9 cellular contexts compared by ENCODE assay signal in the genomic region with DNA sequence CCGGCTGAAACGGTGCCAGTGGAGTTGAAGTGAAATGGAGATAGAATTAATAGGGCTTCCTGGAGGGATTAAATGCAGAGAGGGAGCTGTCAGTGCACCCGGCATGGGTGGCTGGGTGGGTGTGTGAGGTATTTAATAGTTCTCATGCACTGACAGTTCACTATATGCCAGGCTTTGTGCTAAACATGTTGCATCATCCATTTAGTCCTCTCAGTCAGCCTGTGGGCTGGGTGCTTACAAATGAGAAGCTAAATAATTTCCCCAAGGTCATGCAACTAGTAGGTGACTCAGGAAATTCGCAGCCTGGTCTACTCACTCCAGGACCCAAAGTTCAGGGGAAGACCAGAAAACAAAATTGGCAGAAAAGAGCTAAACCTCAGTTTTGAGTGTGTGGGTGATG.
DNase-seq lines count a peak whose midpoint lies in the region; ATAC-seq and TF ChIP-seq lines count a peak whose summit lies in the region.
"Had no signal": no experiment of that assay in that cellular context is flagged by ENCODE, and none has a peak within 500 bp of the region (broad histone marks: within the 10 kb centered on the region; RNA-seq: fewer than 3 reads in every experiment).

No MANE protein-coding gene starts in this region.

- H3K9ac ChIP-seq in endodermal cell (ENCODE audit: extremely low read depth, low read length, poor library complexity, severe bottlenecking) = no peak overlapping the region

- H3K4me1 ChIP-seq in endodermal cell (ENCODE audit: control insufficient read depth, insufficient read depth, low read length) = no peaks in the 10 kb centered on the region

- H3K27ac Mint-ChIP-seq in stimulated activated naive B cell treated with anti-CD40 and anti-IgM and Interleukin-4, amounts not matched to agents 10 μg/mL and 1 μg/mL and 100 μg/mL, for 72 hours = no peak overlapping the region
- H3K27ac Mint-ChIP-seq in endodermal cell = no peak overlapping the region

- ATAC-seq in stimulated activated naive B cell treated with anti-CD40 and anti-IgM and Interleukin-4, amounts not matched to agents 10 μg/mL and 1 μg/mL and 100 μg/mL, for 72 hours (replicated peaks) = peak; percentile 65 to 75
- no peak for ATAC-seq in GM21381 (IDR thresholded peaks at IDR 0.05; ENCODE audit: unreplicated experiment)

- H3K4me3 ChIP-seq in epithelial cell of esophagus (ENCODE audit: low read length) (no peak overlapping the region), endodermal cell (ENCODE audit: low read length) (no peak overlapping the region)

- no peak overlapping the region for H3K4me3 Mint-ChIP-seq in stimulated activated naive B cell treated with anti-CD40 and anti-IgM and Interleukin-4, amounts not matched to agents 10 μg/mL and 1 μg/mL and 100 μg/mL, for 72 hours
- H3K4me3 Mint-ChIP-seq in endodermal cell = no peak overlapping the region
- H3K4me3 Mint-ChIP-seq: naive B cell had no signal

- peaks cover 0 to 6% of the 10 kb centered on the region in 2 donors for H3K27me3 Mint-ChIP-seq in stimulated activated naive B cell treated with anti-CD40 and anti-IgM and Interleukin-4, amounts not matched to agents 10 μg/mL and 1 μg/mL and 100 μg/mL, for 72 hours
- no peaks in the 10 kb centered on the region for H3K27me3 Mint-ChIP-seq in endodermal cell (ENCODE audit: insufficient read depth)

- H3K27ac ChIP-seq in endodermal cell (ENCODE audit: low read depth, low read length) = no peak overlapping the region

- no peaks in the 10 kb centered on the region for H3K9me3 Mint-ChIP-seq in stimulated activated naive B cell treated with anti-CD40 and anti-IgM and Interleukin-4, amounts not matched to agents 10 μg/mL and 1 μg/mL and 100 μg/mL, for 72 hours
- H3K9me3 Mint-ChIP-seq in endodermal cell = no peaks in the 10 kb centered on the region

- no peaks in the 10 kb centered on the region for H3K36me3 ChIP-seq in endodermal cell (ENCODE audit: control insufficient read depth, insufficient read depth, low read length)

- peak; percentile 4 for DNase-seq in activated gamma-delta T cell treated with anti-CD3 and anti-CD28 coated beads, Interleukin-2, amount 50 U/mL, for 16 hours (ENCODE audit: low read depth)
- DNase-seq in activated gamma-delta T cell treated with Interleukin-2 at 50 U/mL for 16 hours (no peak), OCI-M1 (lab: John Stamatoyannopoulos, UW) (peak; percentile 21), epithelial cell of esophagus (ENCODE audit: low read depth) (peak; percentile 57), endodermal cell (no peak), cerebellar nuclear complex (lab: John Stamatoyannopoulos, UW) (no peak)
- no peak for DNase-seq in stimulated activated naive B cell treated with anti-CD40 and anti-IgM and Interleukin-4, amounts not matched to agents 10 μg/mL and 1 μg/mL and 100 μg/mL, for 72 hours
- DNase-seq: naive B cell had no signal

- peaks cover 7% of the 10 kb centered on the region for H3K27me3 ChIP-seq in endodermal cell (ENCODE audit: control insufficient read depth, insufficient read depth, low read length, poor library complexity, severe bottlenecking)

- no peaks in the 10 kb centered on the region for H3K36me3 Mint-ChIP-seq in stimulated activated naive B cell treated with anti-CD40 and anti-IgM and Interleukin-4, amounts not matched to agents 10 μg/mL and 1 μg/mL and 100 μg/mL, for 72 hours
- H3K36me3 Mint-ChIP-seq in endodermal cell (ENCODE audit: low read depth) = no peaks in the 10 kb centered on the region
- H3K36me3 Mint-ChIP-seq: naive B cell had no signal

- TF ChIP-seq CTCF in epithelial cell of esophagus (IDR thresholded peaks at IDR 0.05; ENCODE audit: insufficient read depth, low read depth, low read length, missing control alignments) (no peak), endodermal cell (conservative IDR thresholded peaks at IDR 0.05) (no peak)

- WGBS in endodermal cell (ENCODE audit: insufficient coverage in 1 of 2, insufficient read length in 1 of 2), 2 experiments = 91 to 97% methylated on average over 3 to 4 of the region's 4 CpGs

- no peaks in the 10 kb centered on the region for H3K9me3 ChIP-seq in endodermal cell (ENCODE audit: control insufficient read depth, low read length)

- peaks cover 0 to 8% of the 10 kb centered on the region in 2 donors for H3K4me1 Mint-ChIP-seq in stimulated activated naive B cell treated with anti-CD40 and anti-IgM and Interleukin-4, amounts not matched to agents 10 μg/mL and 1 μg/mL and 100 μg/mL, for 72 hours
- peaks cover 4% of the 10 kb centered on the region for H3K4me1 Mint-ChIP-seq in endodermal cell
- H3K4me1 Mint-ChIP-seq: naive B cell had no signal

Comparison
In these comparisons a context has a peak if more than half of its experiments do, and no peak if none do; other contexts are left out.
1. DNase-seq: peak in activated gamma-delta T cell treated with anti-CD3 and anti-CD28 coated beads, Interleukin-2, amount 50 U/mL, for 16 hours (single experiment), OCI-M1 (single experiment) and epithelial cell of esophagus (single experiment); none in activated gamma-delta T cell treated with Interleukin-2 at 50 U/mL for 16 hours (single experiment), stimulated activated naive B cell treated with anti-CD40 and anti-IgM and Interleukin-4, amounts not matched to agents 10 μg/mL and 1 μg/mL and 100 μg/mL, for 72 hours (single experiment), endodermal cell (single experiment) and cerebellar nuclear complex (0 of 2).